21 cellular contexts compared by ENCODE assay signal in the genomic region with DNA sequence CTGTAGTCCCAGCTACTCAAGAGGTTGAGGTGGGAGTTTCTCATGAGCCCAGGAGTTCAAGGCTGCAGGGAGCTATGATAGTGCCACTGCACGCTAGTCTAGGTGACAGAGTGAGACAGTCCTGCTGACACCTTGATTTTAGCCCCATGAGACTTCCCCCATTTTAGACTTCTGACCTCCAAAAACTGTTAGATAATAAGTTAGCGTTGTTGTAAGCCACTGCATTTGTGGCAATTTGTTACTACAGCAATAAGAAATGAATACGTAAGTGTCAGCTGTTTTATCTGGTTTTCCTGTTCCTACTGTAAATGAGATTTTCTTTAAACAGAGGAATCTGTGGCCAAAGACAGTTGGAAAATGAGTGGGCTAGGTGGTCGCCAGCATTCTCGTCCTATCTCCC.
DNase-seq lines count a peak whose midpoint lies in the region; ATAC-seq and TF ChIP-seq lines count a peak whose summit lies in the region.
"Had no signal": no experiment of that assay in that cellular context is flagged by ENCODE, and none has a peak within 500 bp of the region (broad histone marks: within the 10 kb centered on the region; RNA-seq: fewer than 3 reads in every experiment).

No MANE protein-coding gene starts in this region.

- H3K4me1 Mint-ChIP-seq in central memory CD8-positive, alpha-beta T cell: peaks cover 16% of the 10 kb centered on the region
- H3K4me1 Mint-ChIP-seq: memory B cell had no signal

- no peak for TF ChIP-seq POLR2A in testis (IDR thresholded peaks at IDR 0.05)

- no peak overlapping the region for H3K4me3 ChIP-seq in muscle layer of duodenum (ENCODE audit: low read depth in 1 of 2, low read length in 2 of 2)
- H3K4me3 ChIP-seq in testis: no peak overlapping the region
- H3K4me3 ChIP-seq: Peyer's patch, SK-N-MC, spleen had no signal

- H3K4me1 ChIP-seq in muscle layer of duodenum (ENCODE audit: control insufficient read depth in 1 of 2, insufficient read depth in 2 of 2, low read length in 2 of 2) (peaks cover 21 to 47% of the 10 kb centered on the region in 2 donors), testis (peaks cover 55% of the 10 kb centered on the region)

- 50 to 67% methylated on average over 5 of the region's 5 CpGs for WGBS in testis, 2 donors

- H3K36me3 ChIP-seq in KOPT-K1 (ENCODE audit: insufficient read depth, low read length): no peaks in the 10 kb centered on the region
- H3K36me3 ChIP-seq in muscle layer of duodenum (ENCODE audit: control insufficient read depth in 1 of 2, insufficient read depth in 2 of 2, low read length in 2 of 2): no peaks in the 10 kb centered on the region
- H3K36me3 ChIP-seq in testis (ENCODE audit: low read depth, missing control alignments): no peaks in the 10 kb centered on the region
- H3K36me3 ChIP-seq: Peyer's patch, spleen had no signal

- no peak for TF ChIP-seq CTCF in testis (IDR thresholded peaks at IDR 0.05)

- no peak for DNase-seq in central memory CD8-positive, alpha-beta T cell (ENCODE audit: low spot score in 2 of 2)
- no peak for DNase-seq in testis
- DNase-seq in NCI-H1417 treated with DMSO at 0.1 percent for 48 hours (lab: John Stamatoyannopoulos, UW): no peak
- DNase-seq in activated gamma-delta T cell (lab: John Stamatoyannopoulos, UW): no peak
- DNase-seq: caudate nucleus; effector CD4-positive, alpha-beta T cell; glutamatergic neuron; KBM-7; naive thymus-derived CD8-positive, alpha-beta T cell; NCI-H1930; NCI-H446; Peyer's patch; spleen; T-helper 9 cell had no signal

- peak; percentile 28 for ATAC-seq in central memory CD8-positive, alpha-beta T cell (replicated peaks; ENCODE audit: extremely low read depth, poor library complexity, severe bottlenecking)
- ATAC-seq in GM21390 (IDR thresholded peaks at IDR 0.05; ENCODE audit: unreplicated experiment) (no peak), HG02571 (IDR thresholded peaks at IDR 0.05; ENCODE audit: unreplicated experiment) (no peak)
- ATAC-seq: activated CD4-positive, CD25-positive, alpha-beta regulatory T cell treated with anti-CD3 and anti-CD28 coated beads, Interleukin-2, amount 50 U/mL, for 24 hours; naive thymus-derived CD8-positive, alpha-beta T cell had no signal

- no peaks in the 10 kb centered on the region for H3K27me3 Mint-ChIP-seq in central memory CD8-positive, alpha-beta T cell
- H3K27me3 Mint-ChIP-seq: memory B cell; naive thymus-derived CD8-positive, alpha-beta T cell had no signal

- H3K36me3 Mint-ChIP-seq in central memory CD8-positive, alpha-beta T cell (ENCODE audit: insufficient read depth): no peaks in the 10 kb centered on the region
- H3K36me3 Mint-ChIP-seq: memory B cell had no signal

- peak overlapping the region; percentile 40 for H3K27ac Mint-ChIP-seq in central memory CD8-positive, alpha-beta T cell (ENCODE audit: low read depth)
- H3K27ac Mint-ChIP-seq: memory B cell had no signal

- peak overlapping the region; percentile 8 for H3K4me3 Mint-ChIP-seq in central memory CD8-positive, alpha-beta T cell
- H3K4me3 Mint-ChIP-seq: memory B cell had no signal

- H3K27ac ChIP-seq in KOPT-K1 (ENCODE audit: low read depth, low read length, poor library complexity, severe bottlenecking) (peak overlapping the region; percentile 51), muscle layer of duodenum (ENCODE audit: low read length) (peak overlapping the region; percentile 43), testis (peak overlapping the region; percentile 71 to 92)
- H3K27ac ChIP-seq: SK-N-MC, spleen had no signal

- intact Hi-C loops in testis (cut with DNase I; ENCODE audit: low total_unique reads): loop anchor here (10.0 kb wide), 1 partner anchor 81 kb away; a partner anchor contains a TSS

- H3K27me3 ChIP-seq in muscle layer of duodenum (ENCODE audit: low read depth, low read length) (no peaks in the 10 kb centered on the region), testis (no peaks in the 10 kb centered on the region)
- H3K27me3 ChIP-seq: Peyer's patch, spleen had no signal

- H3K9me3 Mint-ChIP-seq in central memory CD8-positive, alpha-beta T cell: no peaks in the 10 kb centered on the region
- H3K9me3 Mint-ChIP-seq: memory B cell; naive thymus-derived CD8-positive, alpha-beta T cell had no signal

- H3K9me3 ChIP-seq in KOPT-K1 (ENCODE audit: insufficient read depth, low read length, poor library complexity, severe bottlenecking): no peaks in the 10 kb centered on the region
- H3K9me3 ChIP-seq in muscle layer of duodenum (ENCODE audit: control insufficient read depth in 1 of 2, low read length in 2 of 2): no peaks in the 10 kb centered on the region
- no peaks in the 10 kb centered on the region for H3K9me3 ChIP-seq in testis
- H3K9me3 ChIP-seq: Peyer's patch, spleen had no signal
